8 cellular contexts compared by ENCODE assay signal in the genomic region with DNA sequence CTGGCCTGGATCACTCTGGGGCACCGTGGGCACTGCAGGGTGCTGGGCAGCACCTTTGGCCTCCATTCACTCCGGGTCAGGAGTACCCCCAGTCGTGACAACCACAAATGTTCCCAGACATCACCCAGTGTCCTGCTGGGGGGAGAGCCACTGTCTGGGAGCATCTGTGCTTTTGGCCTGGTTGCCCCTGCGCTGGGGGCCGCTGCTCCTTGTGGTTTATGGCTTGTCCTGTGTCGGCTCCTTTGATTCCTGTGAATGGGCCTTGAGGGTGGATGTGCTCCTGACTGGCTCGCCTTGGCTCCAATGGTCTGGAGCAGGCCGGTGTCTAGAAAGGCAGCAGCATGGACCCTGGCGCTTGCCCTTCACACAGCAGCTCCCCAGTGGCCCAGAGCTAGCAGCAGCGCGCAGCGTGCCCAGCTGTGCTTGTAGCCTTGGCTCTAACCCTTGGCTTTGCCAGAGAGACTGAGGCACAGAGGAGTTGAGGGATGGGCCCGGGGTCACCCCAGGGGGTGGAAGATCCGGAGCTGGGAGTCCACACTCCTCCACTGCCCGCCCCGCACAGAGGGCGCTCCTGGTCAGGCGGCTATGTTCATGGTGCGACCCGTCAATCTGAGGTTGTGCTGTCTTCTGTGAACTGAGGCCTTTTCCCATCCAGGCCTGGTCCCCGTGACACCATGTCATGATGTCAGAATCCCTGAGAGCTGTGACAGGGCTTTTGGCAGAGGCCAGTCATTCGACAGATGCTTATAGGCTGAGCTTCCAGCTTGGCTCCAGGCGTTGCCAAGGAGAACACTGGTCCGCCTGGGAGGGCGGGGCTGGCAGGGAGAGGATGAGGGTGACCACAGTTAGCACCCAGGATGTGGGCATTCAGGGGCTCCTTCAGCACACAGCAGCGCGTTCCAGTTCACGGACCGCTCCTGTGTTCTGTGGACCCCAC. TPM values are rescaled to one million over a fixed set of nuclear protein-coding genes. Genes with fewer than 3 reads are reported as not detected.
DNase-seq lines count a peak whose midpoint lies in the region; ATAC-seq, FAIRE-seq and TF ChIP-seq lines count a peak whose summit lies in the region.

No MANE protein-coding gene starts in this region.

- ATAC-seq in right cardiac atrium = peak; percentile 25 to 28
- ATAC-seq in stimulated activated memory B cell treated with anti-CD40 and anti-IgM and Interleukin-4, amounts not matched to agents 10 μg/mL and 1 μg/mL and 100 μg/mL, for 72 hours = no peak
- no peak for ATAC-seq in GM18502 (IDR thresholded peaks at IDR 0.05; ENCODE audit: poor library complexity, unreplicated experiment)

- peaks cover 69% of the 10 kb centered on the region for H3K4me1 Mint-ChIP-seq in stimulated activated memory B cell treated with anti-CD40 and anti-IgM and Interleukin-4, amounts not matched to agents 10 μg/mL and 1 μg/mL and 100 μg/mL, for 72 hours

- no peaks in the 10 kb centered on the region for H3K9me3 Mint-ChIP-seq in stimulated activated memory B cell treated with anti-CD40 and anti-IgM and Interleukin-4, amounts not matched to agents 10 μg/mL and 1 μg/mL and 100 μg/mL, for 72 hours

- peak; percentile 25 for DNase-seq in HT-29 (ENCODE audit: low spot score)
- peak; percentile 67 to 95 (median 82) for DNase-seq in adrenal gland
- peak; percentile 89 to 92 (median 92) for DNase-seq in right cardiac atrium
- no peak for DNase-seq in GM19239 (ENCODE audit: insufficient read length, low spot score)
- no peak for DNase-seq in NCI-H146 (lab: John Stamatoyannopoulos, UW)
- DNase-seq in HAP-1 (ENCODE audit: low spot score in 2 of 2) = no peak

- 46 to 51% (median 50%) methylated on average over 10 to 29 of the region's 29 CpGs for WGBS in adrenal gland, 4 donors
- whole genome bisulfite sequencing in right cardiac atrium = 53% methylated on average over 29 of the region's 29 CpGs

- peaks cover 46 to 60% of the 10 kb centered on the region in 2 donors for H3K4me1 ChIP-seq in adrenal gland (replicated peaks in 1 of 2)
- H3K4me1 ChIP-seq in right cardiac atrium (ENCODE audit: control insufficient read depth, insufficient read depth, low read length) = peaks cover 31% of the 10 kb centered on the region
- H3K4me1 ChIP-seq in HAP-1 = peaks cover 22% of the 10 kb centered on the region

- H3K4me3 ChIP-seq in adrenal gland = no peak overlapping the region
- H3K4me3 ChIP-seq in right cardiac atrium (ENCODE audit: low read length) = no peak overlapping the region
- H3K4me3 ChIP-seq in HAP-1 = no peak overlapping the region

- FAIRE-seq in GM19239 (lab: Jason Lieb, UNC) = no peak

- TF ChIP-seq CTCF in adrenal gland (IDR thresholded peaks at IDR 0.05) = no peak

- H3K9me3 ChIP-seq in adrenal gland (replicated peaks in 1 of 3) (no peaks in the 10 kb centered on the region), right cardiac atrium (ENCODE audit: control insufficient read depth, low read length) (no peaks in the 10 kb centered on the region), HAP-1 (no peaks in the 10 kb centered on the region)

- in situ Hi-C loops in HAP-1 (cut with MboI; ENCODE audit: low sequenced_read_pairs) = no loop called here

- peak; percentile 23 to 37 for TF ChIP-seq POLR2A in adrenal gland (IDR thresholded peaks at IDR 0.05)

- intact Hi-C loops in adrenal gland (cut with DNase I) (no loop called here), right cardiac atrium (cut with DNase I) (no loop called here)

- H3K36me3 Mint-ChIP-seq in stimulated activated memory B cell treated with anti-CD40 and anti-IgM and Interleukin-4, amounts not matched to agents 10 μg/mL and 1 μg/mL and 100 μg/mL, for 72 hours = peaks cover 32% of the 10 kb centered on the region

- H3K27me3 Mint-ChIP-seq in stimulated activated memory B cell treated with anti-CD40 and anti-IgM and Interleukin-4, amounts not matched to agents 10 μg/mL and 1 μg/mL and 100 μg/mL, for 72 hours = no peaks in the 10 kb centered on the region

- peaks cover 0 to 12% of the 10 kb centered on the region in 2 donors for H3K36me3 ChIP-seq in adrenal gland (replicated peaks in 1 of 2)
- peaks cover 67% of the 10 kb centered on the region for H3K36me3 ChIP-seq in HAP-1 (replicated peaks)

- H3K27me3 ChIP-seq in adrenal gland = no peaks in the 10 kb centered on the region
- H3K27me3 ChIP-seq in right cardiac atrium (ENCODE audit: control insufficient read depth, insufficient read depth) = no peaks in the 10 kb centered on the region
- no peaks in the 10 kb centered on the region for H3K27me3 ChIP-seq in HAP-1 (ENCODE audit: low read depth)

- H3K4me3 Mint-ChIP-seq in stimulated activated memory B cell treated with anti-CD40 and anti-IgM and Interleukin-4, amounts not matched to agents 10 μg/mL and 1 μg/mL and 100 μg/mL, for 72 hours = no peak overlapping the region

- H3K27ac ChIP-seq in adrenal gland (peak overlapping the region; percentile 62 to 99 (median 94)), right cardiac atrium (ENCODE audit: low read length) (peak overlapping the region; percentile 52)

- peak overlapping the region; percentile 92 for H3K27ac Mint-ChIP-seq in stimulated activated memory B cell treated with anti-CD40 and anti-IgM and Interleukin-4, amounts not matched to agents 10 μg/mL and 1 μg/mL and 100 μg/mL, for 72 hours

RNA-seq across cellular contexts. Expression of a gene that starts 4.1 kb away (rescaled TPM):
- 223 and 234 TPM in 2 replicates for total RNA-seq in HT-29 (2014; rRNA removed; shearing (Covaris generic))
- 10 to 100 TPM; 11.5 to 87.5 (median 43.8) TPM for total RNA-seq in adrenal gland
- polyA plus RNA-seq in adrenal gland = 100 to 1,000 TPM in 1 of 3 donors, 10 to 100 TPM in 2; 60.0 to 117 (median 77.5) TPM
- 10 to 100 TPM; 78.7 to 92.1 (median 85.0) TPM for total RNA-seq in right cardiac atrium
- polyA plus RNA-seq in right cardiac atrium = 65.3 TPM

RNA-seq across cellular contexts. Expression of a gene that starts 10.2 kb away (rescaled TPM):
- total RNA-seq in HT-29 (2014; rRNA removed; shearing (Covaris generic)) = 0.26 and 0.97 TPM in 2 replicates
- 10 to 100 TPM; 14.8 to 96.9 (median 36.3) TPM for total RNA-seq in adrenal gland
- 10 to 100 TPM in 2 of 3 donors, 1 to 10 TPM in 1; 7.4 to 84.5 (median 74.2) TPM for polyA plus RNA-seq in adrenal gland
- 10 to 100 TPM; 49.2 to 76.2 (median 66.4) TPM for total RNA-seq in right cardiac atrium
- polyA plus RNA-seq in right cardiac atrium = 124 TPM

RNA-seq across cellular contexts. Expression of a gene that starts 26.7 kb away (rescaled TPM):
- total RNA-seq in HT-29 (2014; rRNA removed; shearing (Covaris generic)) = 2,135 and 2,483 TPM in 2 replicates
- total RNA-seq in adrenal gland = 1,000 to 10,000 TPM in 6 of 8 donors, 100 to 1,000 TPM in 2; 929 to 3,934 (median 1,829) TPM
- polyA plus RNA-seq in adrenal gland = 1,000 to 10,000 TPM in 2 of 3 donors, 100 to 1,000 TPM in 1; 471 to 4,071 (median 2,224) TPM
- total RNA-seq in right cardiac atrium = 100 to 1,000 TPM; 635 to 772 (median 696) TPM
- 1,857 TPM for polyA plus RNA-seq in right cardiac atrium

RNA-seq across cellular contexts. Expression of a gene that starts 27.8 kb away (rescaled TPM):
- total RNA-seq in HT-29 (2014; rRNA removed; shearing (Covaris generic)) = 133 and 170 TPM in 2 replicates
- 100 to 1,000 TPM; 128 to 286 (median 157) TPM for total RNA-seq in adrenal gland
- 100 to 1,000 TPM in 2 of 3 donors, 1 to 10 TPM in 1; 4.7 to 267 (median 134) TPM for polyA plus RNA-seq in adrenal gland
- total RNA-seq in right cardiac atrium = 100 to 1,000 TPM; 209 to 294 (median 259) TPM
- 437 TPM for polyA plus RNA-seq in right cardiac atrium

RNA-seq across cellular contexts. Expression of a gene that starts 38.4 kb away (rescaled TPM):
- 0.16 and 0.43 TPM in 2 replicates for total RNA-seq in HT-29 (2014; rRNA removed; shearing (Covaris generic))
- 1 to 10 TPM in 3 of 8 donors, under 1 TPM in 5; 0.06 to 6.9 (median 0.32) TPM for total RNA-seq in adrenal gland
- 10 to 100 TPM in 1 of 3 donors, under 1 TPM in 2; 0.71 to 12.9 (median 0.82) TPM for polyA plus RNA-seq in adrenal gland
- total RNA-seq in right cardiac atrium = under 1 TPM; 0.45 to 0.88 (median 0.68) TPM
- 0.61 TPM for polyA plus RNA-seq in right cardiac atrium

Comparison
In these comparisons a context has a peak if more than half of its experiments do, and no peak if none do; other contexts are left out.
1. DNase-seq: peak in HT-29 (single experiment), adrenal gland (7 of 7) and right cardiac atrium (3 of 3); none in GM19239 (single experiment), NCI-H146 (single experiment) and HAP-1 (0 of 2).
2. ATAC-seq: peak in right cardiac atrium (2 of 2); none in stimulated activated memory B cell treated with anti-CD40 and anti-IgM and Interleukin-4, amounts not matched to agents 10 μg/mL and 1 μg/mL and 100 μg/mL, for 72 hours (single experiment) and GM18502 (single experiment).